Comparison of ENCODE assay signal across 30 cellular contexts in genomic region chr16:55908641-55909040, GRCh38. TPM values are rescaled to one million over a fixed set of nuclear protein-coding genes. Genes with fewer than 3 reads are reported as not detected.
"Had no signal": no experiment of that assay in that cellular context is flagged by ENCODE, and none has a peak within 500 bp of the region (broad histone marks: within the 10 kb centered on the region; RNA-seq: fewer than 3 reads in every experiment).

No MANE protein-coding gene starts in this region.

- H3K4me1 ChIP-seq: stomach, testis, tibial nerve, transverse colon, upper lobe of left lung, upper lobe of right lung, uterus had no signal

- H3K27ac ChIP-seq: stomach, suprapubic skin, testis, thoracic aorta, thyroid gland, tibial artery, tibial nerve, transverse colon, upper lobe of left lung, upper lobe of right lung, uterus had no signal

- H3K36me3 ChIP-seq: stomach, suprapubic skin, thoracic aorta, thyroid gland, tibial artery, tibial nerve, transverse colon, upper lobe of left lung, upper lobe of right lung, uterus had no signal

- H3K9me3 ChIP-seq: suprapubic skin, testis, thoracic aorta, thyroid gland, transverse colon, upper lobe of right lung, uterus had no signal

- H3K27ac Mint-ChIP-seq: stimulated activated effector memory CD8-positive, alpha-beta T cell treated with anti-CD3 and anti-CD28 coated beads, Interleukin-12 subunit alpha, Interleukin-12 subunit beta, amount 100 ng/mL, for 72 hours; stimulated activated memory B cell treated with anti-CD40 and anti-IgM and Interleukin-4, amounts not matched to agents 10 μg/mL and 1 μg/mL and 100 μg/mL, for 72 hours; stimulated activated naive B cell treated with anti-CD40 and anti-IgM and Interleukin-4, amounts not matched to agents 10 μg/mL and 1 μg/mL and 100 μg/mL, for 72 hours; stimulated activated naive CD8-positive, alpha-beta T cell treated with anti-CD3 and anti-CD28 coated beads, Interleukin-15, amount 100 ng/mL, for 72 hours; stimulated activated naive CD8-positive, alpha-beta T cell treated with anti-CD3 and anti-CD28 coated beads, Interleukin-15, Interleukin-2, amounts not matched to agents 100 ng/mL and 50 ng/mL, for 24 hours; type B pancreatic cell had no signal

- H3K4me1 Mint-ChIP-seq: stimulated activated effector memory CD8-positive, alpha-beta T cell treated with anti-CD3 and anti-CD28 coated beads, Interleukin-12 subunit alpha, Interleukin-12 subunit beta, amount 100 ng/mL, for 72 hours; stimulated activated memory B cell treated with anti-CD40 and anti-IgM and Interleukin-4, amounts not matched to agents 10 μg/mL and 1 μg/mL and 100 μg/mL, for 72 hours; stimulated activated naive B cell treated with anti-CD40 and anti-IgM and Interleukin-4, amounts not matched to agents 10 μg/mL and 1 μg/mL and 100 μg/mL, for 72 hours; stimulated activated naive CD8-positive, alpha-beta T cell treated with anti-CD3 and anti-CD28 coated beads, Interleukin-15, amount 100 ng/mL, for 72 hours had no signal

- H3K4me3 ChIP-seq: stomach, suprapubic skin, testis, thoracic aorta, thyroid gland, tibial artery, tibial nerve, transverse colon, upper lobe of left lung, upper lobe of right lung, uterus had no signal

- DNase-seq: stimulated activated CD4-positive, alpha-beta T cell treated with anti-CD3 and anti-CD28 coated beads, Interleukin-2, amount 100 ng/mL, for 48 hours; stimulated activated CD4-positive, alpha-beta T cell treated with anti-CD3 and anti-CD28 coated beads, Interleukin-4, amount 100 ng/mL, for 1 hour; stimulated activated CD4-positive, alpha-beta T cell treated with anti-CD3 and anti-CD28 coated beads, Interleukin-4, amount 100 ng/mL, for 24 hours; stimulated activated CD4-positive, alpha-beta T cell treated with anti-CD3 and anti-CD28 coated beads, Interleukin-4, amount 100 ng/mL, for 4 hours; stimulated activated CD8-positive, alpha-beta memory T cell treated with anti-CD3 and anti-CD28 coated beads, Interleukin-4, amount 100 ng/mL, for 48 hours; stimulated activated naive B cell treated with anti-CD40 and anti-IgM and Interleukin-4, amounts not matched to agents 10 μg/mL and 1 μg/mL and 100 μg/mL, for 72 hours; stimulated activated naive CD4-positive, alpha-beta T cell; stimulated activated naive CD4-positive, alpha-beta T cell treated with Interleukin-2 at 50 U/mL for 16 hours; stimulated activated naive CD8-positive, alpha-beta T cell treated with anti-CD3 and anti-CD28 coated beads, Interleukin-15, amount 100 ng/mL, for 72 hours; stimulated activated naive CD8-positive, alpha-beta T cell treated with anti-CD3 and anti-CD28 coated beads, Interleukin-15, Interleukin-2, amounts not matched to agents 100 U/mL and 50 U/mL, for 24 hours; stomach; substantia nigra; testis; thyroid gland; tibial artery; transverse colon; trophoblast cell; upper lobe of left lung; upper lobe of right lung; uterus had no signal

- H3K27me3 ChIP-seq: stomach, suprapubic skin, testis, thyroid gland, tibial artery, tibial nerve, transverse colon, upper lobe of left lung, upper lobe of right lung, uterus had no signal

- H3K36me3 Mint-ChIP-seq: stimulated activated effector memory CD8-positive, alpha-beta T cell treated with anti-CD3 and anti-CD28 coated beads, Interleukin-12 subunit alpha, Interleukin-12 subunit beta, amount 100 ng/mL, for 72 hours; stimulated activated memory B cell treated with anti-CD40 and anti-IgM and Interleukin-4, amounts not matched to agents 10 μg/mL and 1 μg/mL and 100 μg/mL, for 72 hours; stimulated activated naive B cell treated with anti-CD40 and anti-IgM and Interleukin-4, amounts not matched to agents 10 μg/mL and 1 μg/mL and 100 μg/mL, for 72 hours; type B pancreatic cell had no signal

- H3K4me3 Mint-ChIP-seq: stimulated activated effector memory CD8-positive, alpha-beta T cell treated with anti-CD3 and anti-CD28 coated beads, Interleukin-12 subunit alpha, Interleukin-12 subunit beta, amount 100 ng/mL, for 72 hours; stimulated activated memory B cell treated with anti-CD40 and anti-IgM and Interleukin-4, amounts not matched to agents 10 μg/mL and 1 μg/mL and 100 μg/mL, for 72 hours; stimulated activated naive B cell treated with anti-CD40 and anti-IgM and Interleukin-4, amounts not matched to agents 10 μg/mL and 1 μg/mL and 100 μg/mL, for 72 hours; stimulated activated naive CD8-positive, alpha-beta T cell treated with anti-CD3 and anti-CD28 coated beads, Interleukin-15, amount 100 ng/mL, for 72 hours; stimulated activated naive CD8-positive, alpha-beta T cell treated with anti-CD3 and anti-CD28 coated beads, Interleukin-15, Interleukin-2, amounts not matched to agents 100 ng/mL and 50 ng/mL, for 24 hours; type B pancreatic cell had no signal

RNA-seq across cellular contexts. Expression of gene CES5A, which starts 33.5 kb away (rescaled TPM):
- total RNA-seq: stomach, subcutaneous adipose tissue, temporal lobe, thoracic aorta, thyroid gland, tibial nerve, transverse colon, upper lobe of left lung, upper lobe of right lung, urinary bladder, uterus had no signal
